ENCODE assay signal across 8 cellular contexts in the genomic region with DNA sequence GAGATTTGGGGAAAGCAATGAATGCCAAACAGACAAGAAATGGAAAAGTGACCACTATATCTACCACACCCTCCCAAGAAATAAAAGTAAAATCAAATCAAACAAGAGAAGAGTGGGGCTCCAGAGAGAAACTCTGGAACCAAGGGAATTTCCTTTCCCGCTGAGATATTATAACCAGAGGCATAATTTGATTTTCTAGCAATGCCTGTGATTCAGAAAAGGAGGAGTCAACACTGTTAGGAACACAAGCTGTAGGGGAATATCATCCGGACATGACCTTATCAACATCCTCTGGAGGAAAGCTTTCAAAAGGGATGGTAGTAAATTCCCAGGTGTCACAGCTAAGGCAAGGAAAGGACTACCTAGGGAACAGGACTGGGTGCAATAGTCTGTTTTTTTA. TPM values are rescaled to one million over a fixed set of nuclear protein-coding genes. Genes with fewer than 3 reads are reported as not detected.
"Had no signal": no experiment of that assay in that cellular context is flagged by ENCODE, and none has a peak within 500 bp of the region (broad histone marks: within the 10 kb centered on the region; RNA-seq: fewer than 3 reads in every experiment).

No MANE protein-coding gene starts in this region.

- H3K4me3 ChIP-seq: K562 had no signal

- H3K27ac ChIP-seq: HL-60 had no signal

- ATAC-seq: HepG2, K562 had no signal

- DNase-seq: IMR-90, KBM-7 had no signal

- H3K9me3 Mint-ChIP-seq: IgD-negative memory B cell had no signal

- H3K27ac Mint-ChIP-seq: IgD-negative memory B cell had no signal

- H3K36me3 Mint-ChIP-seq: IgD-negative memory B cell had no signal

- H3K4me3 Mint-ChIP-seq: IgD-negative memory B cell had no signal

RNA-seq across cellular contexts. Expression of gene LRRC55, which starts 29.6 kb away (rescaled TPM):
- total RNA-seq: HepG2, HT-29, HT1080, IMR-90, K562 had no signal
- polyA plus RNA-seq: HepG2, IgD-negative memory B cell, IMR-90, K562 had no signal
